Comparison of ENCODE assay signal across 1 cellular context in the genomic region with DNA sequence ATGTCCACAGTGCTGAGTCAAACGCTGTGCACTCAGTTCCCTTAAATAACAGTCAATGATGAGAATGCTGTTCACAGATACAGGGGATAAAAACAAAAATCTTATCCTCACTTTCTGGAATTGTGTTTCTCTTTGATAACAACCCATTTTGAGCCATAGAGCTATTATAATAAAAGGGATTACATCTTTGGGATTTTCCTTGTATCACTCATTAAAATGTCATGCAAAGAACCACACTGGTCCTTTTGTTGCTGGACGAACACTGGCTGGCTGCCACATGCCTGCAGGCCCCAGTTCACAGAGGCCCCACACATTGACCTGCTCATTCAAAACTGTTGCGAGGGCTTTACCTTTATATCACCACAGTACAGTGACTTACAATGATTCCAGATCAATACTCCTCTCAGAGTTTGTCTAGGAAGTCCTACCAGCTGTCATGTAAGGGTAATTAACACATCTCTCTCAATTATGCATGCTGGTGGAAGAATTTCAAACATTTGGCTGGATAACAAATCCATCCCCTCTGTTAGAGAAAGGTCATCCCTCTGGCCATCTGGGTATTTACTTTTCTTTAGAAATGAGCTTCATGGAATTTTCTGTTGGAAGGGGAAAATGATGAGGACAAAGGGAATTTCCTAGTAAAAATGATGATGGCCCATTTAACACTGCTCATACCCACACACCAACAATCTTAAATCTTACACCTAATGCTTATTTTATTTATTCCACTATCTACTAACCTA.
TF ChIP-seq lines count a peak whose summit lies in the region.

No MANE protein-coding gene starts in this region.

TF ChIP-seq in HepG2, 621 proteins besides CTCF, POLR2A, EP300 and RAD21 (continued from another document and continues in another):
- TF ChIP-seq ZNF691 (CRISPR knock-in tag; IDR thresholded peaks at IDR 0.05; ENCODE audit: borderline replicate concordance, low read depth): no peak
- no peak for TF ChIP-seq PREB (CRISPR knock-in tag; IDR thresholded peaks at IDR 0.05)
- TF ChIP-seq ZNF766 (CRISPR knock-in tag; IDR thresholded peaks at IDR 0.05; ENCODE audit: borderline replicate concordance): no peak
- TF ChIP-seq, protein P1, sequence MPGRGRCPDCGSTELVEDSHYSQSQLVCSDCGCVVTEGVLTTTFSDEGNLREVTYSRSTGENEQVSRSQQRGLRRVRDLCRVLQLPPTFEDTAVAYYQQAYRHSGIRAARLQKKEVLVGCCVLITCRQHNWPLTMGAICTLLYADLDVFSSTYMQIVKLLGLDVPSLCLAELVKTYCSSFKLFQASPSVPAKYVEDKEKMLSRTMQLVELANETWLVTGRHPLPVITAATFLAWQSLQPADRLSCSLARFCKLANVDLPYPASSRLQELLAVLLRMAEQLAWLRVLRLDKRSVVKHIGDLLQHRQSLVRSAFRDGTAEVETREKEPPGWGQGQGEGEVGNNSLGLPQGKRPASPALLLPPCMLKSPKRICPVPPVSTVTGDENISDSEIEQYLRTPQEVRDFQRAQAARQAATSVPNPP (CRISPR knock-in tag; IDR thresholded peaks at IDR 0.05): no peak
- no peak for TF ChIP-seq KLF16 (CRISPR knock-in tag; IDR thresholded peaks at IDR 0.05)
- TF ChIP-seq ZNF644 (CRISPR knock-in tag; IDR thresholded peaks at IDR 0.05; ENCODE audit: low read depth): no peak
- peak; percentile 68; the same call in 1 of the 2 replicates for TF ChIP-seq SOX5 (CRISPR knock-in tag; IDR thresholded peaks at IDR 0.05; ENCODE audit: borderline replicate concordance)
- no peak for TF ChIP-seq MLXIP (CRISPR knock-in tag; IDR thresholded peaks at IDR 0.05; ENCODE audit: borderline replicate concordance)
- TF ChIP-seq, protein P2, sequence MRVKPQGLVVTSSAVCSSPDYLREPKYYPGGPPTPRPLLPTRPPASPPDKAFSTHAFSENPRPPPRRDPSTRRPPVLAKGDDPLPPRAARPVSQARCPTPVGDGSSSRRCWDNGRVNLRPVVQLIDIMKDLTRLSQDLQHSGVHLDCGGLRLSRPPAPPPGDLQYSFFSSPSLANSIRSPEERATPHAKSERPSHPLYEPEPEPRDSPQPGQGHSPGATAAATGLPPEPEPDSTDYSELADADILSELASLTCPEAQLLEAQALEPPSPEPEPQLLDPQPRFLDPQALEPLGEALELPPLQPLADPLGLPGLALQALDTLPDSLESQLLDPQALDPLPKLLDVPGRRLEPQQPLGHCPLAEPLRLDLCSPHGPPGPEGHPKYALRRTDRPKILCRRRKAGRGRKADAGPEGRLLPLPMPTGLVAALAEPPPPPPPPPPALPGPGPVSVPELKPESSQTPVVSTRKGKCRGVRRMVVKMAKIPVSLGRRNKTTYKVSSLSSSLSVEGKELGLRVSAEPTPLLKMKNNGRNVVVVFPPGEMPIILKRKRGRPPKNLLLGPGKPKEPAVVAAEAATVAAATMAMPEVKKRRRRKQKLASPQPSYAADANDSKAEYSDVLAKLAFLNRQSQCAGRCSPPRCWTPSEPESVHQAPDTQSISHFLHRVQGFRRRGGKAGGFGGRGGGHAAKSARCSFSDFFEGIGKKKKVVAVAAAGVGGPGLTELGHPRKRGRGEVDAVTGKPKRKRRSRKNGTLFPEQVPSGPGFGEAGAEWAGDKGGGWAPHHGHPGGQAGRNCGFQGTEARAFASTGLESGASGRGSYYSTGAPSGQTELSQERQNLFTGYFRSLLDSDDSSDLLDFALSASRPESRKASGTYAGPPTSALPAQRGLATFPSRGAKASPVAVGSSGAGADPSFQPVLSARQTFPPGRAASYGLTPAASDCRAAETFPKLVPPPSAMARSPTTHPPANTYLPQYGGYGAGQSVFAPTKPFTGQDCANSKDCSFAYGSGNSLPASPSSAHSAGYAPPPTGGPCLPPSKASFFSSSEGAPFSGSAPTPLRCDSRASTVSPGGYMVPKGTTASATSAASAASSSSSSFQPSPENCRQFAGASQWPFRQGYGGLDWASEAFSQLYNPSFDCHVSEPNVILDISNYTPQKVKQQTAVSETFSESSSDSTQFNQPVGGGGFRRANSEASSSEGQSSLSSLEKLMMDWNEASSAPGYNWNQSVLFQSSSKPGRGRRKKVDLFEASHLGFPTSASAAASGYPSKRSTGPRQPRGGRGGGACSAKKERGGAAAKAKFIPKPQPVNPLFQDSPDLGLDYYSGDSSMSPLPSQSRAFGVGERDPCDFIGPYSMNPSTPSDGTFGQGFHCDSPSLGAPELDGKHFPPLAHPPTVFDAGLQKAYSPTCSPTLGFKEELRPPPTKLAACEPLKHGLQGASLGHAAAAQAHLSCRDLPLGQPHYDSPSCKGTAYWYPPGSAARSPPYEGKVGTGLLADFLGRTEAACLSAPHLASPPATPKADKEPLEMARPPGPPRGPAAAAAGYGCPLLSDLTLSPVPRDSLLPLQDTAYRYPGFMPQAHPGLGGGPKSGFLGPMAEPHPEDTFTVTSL (CRISPR knock-in tag; IDR thresholded peaks at IDR 0.05; ENCODE audit: borderline replicate concordance): peak; percentile 71; the same call in 1 of the 2 replicates
- no peak for TF ChIP-seq IKZF1 (IDR thresholded peaks at IDR 0.05)
- no peak for TF ChIP-seq ZNF224 (CRISPR knock-in tag; IDR thresholded peaks at IDR 0.05)
- TF ChIP-seq FOXA3 (CRISPR knock-in tag; IDR thresholded peaks at IDR 0.05): peak; percentile 78
- no peak for TF ChIP-seq HNRNPUL1 (IDR thresholded peaks at IDR 0.05; ENCODE audit: low read depth, low read length)
- no peak for TF ChIP-seq ZNF773 (CRISPR knock-in tag; IDR thresholded peaks at IDR 0.05; ENCODE audit: borderline replicate concordance)
- TF ChIP-seq, protein P3, sequence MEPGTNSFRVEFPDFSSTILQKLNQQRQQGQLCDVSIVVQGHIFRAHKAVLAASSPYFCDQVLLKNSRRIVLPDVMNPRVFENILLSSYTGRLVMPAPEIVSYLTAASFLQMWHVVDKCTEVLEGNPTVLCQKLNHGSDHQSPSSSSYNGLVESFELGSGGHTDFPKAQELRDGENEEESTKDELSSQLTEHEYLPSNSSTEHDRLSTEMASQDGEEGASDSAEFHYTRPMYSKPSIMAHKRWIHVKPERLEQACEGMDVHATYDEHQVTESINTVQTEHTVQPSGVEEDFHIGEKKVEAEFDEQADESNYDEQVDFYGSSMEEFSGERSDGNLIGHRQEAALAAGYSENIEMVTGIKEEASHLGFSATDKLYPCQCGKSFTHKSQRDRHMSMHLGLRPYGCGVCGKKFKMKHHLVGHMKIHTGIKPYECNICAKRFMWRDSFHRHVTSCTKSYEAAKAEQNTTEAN (CRISPR knock-in tag; conservative IDR thresholded peaks at IDR 0.05): no peak
- TF ChIP-seq FOXP1 (IDR thresholded peaks at IDR 0.05): no peak; the same call in 1 of the 2 replicates
- TF ChIP-seq FOXP1 (CRISPR knock-in tag; IDR thresholded peaks at IDR 0.05): peak; percentile 38; the same call in 1 of the 2 replicates
- TF ChIP-seq RORA (CRISPR knock-in tag; IDR thresholded peaks at IDR 0.05): 0 out of 2 replicates have a peak, but pooled peaks have one; percentile 61
- TF ChIP-seq HDAC6 (IDR thresholded peaks at IDR 0.05; ENCODE audit: low read depth, low read length): no peak
- no peak for TF ChIP-seq ZNF501 (CRISPR knock-in tag; IDR thresholded peaks at IDR 0.05)
- no peak for TF ChIP-seq ETV5 (CRISPR knock-in tag; IDR thresholded peaks at IDR 0.05; ENCODE audit: borderline replicate concordance)
- TF ChIP-seq ZNF432 (CRISPR knock-in tag; IDR thresholded peaks at IDR 0.05; ENCODE audit: borderline replicate concordance): no peak
- TF ChIP-seq RFX3 (CRISPR knock-in tag; IDR thresholded peaks at IDR 0.05): no peak
- TF ChIP-seq ZNF382 (CRISPR knock-in tag; IDR thresholded peaks at IDR 0.05; ENCODE audit: borderline replicate concordance): no peak
- no peak for TF ChIP-seq NCOA5 (CRISPR knock-in tag; IDR thresholded peaks at IDR 0.05)
- TF ChIP-seq, protein P4, sequence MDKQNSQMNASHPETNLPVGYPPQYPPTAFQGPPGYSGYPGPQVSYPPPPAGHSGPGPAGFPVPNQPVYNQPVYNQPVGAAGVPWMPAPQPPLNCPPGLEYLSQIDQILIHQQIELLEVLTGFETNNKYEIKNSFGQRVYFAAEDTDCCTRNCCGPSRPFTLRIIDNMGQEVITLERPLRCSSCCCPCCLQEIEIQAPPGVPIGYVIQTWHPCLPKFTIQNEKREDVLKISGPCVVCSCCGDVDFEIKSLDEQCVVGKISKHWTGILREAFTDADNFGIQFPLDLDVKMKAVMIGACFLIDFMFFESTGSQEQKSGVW (CRISPR knock-in tag; IDR thresholded peaks at IDR 0.05; ENCODE audit: borderline replicate concordance): no peak
- no peak for TF ChIP-seq REPIN1 (CRISPR knock-in tag; IDR thresholded peaks at IDR 0.05; ENCODE audit: borderline replicate concordance, low read depth)
- no peak for TF ChIP-seq ZNF3 (CRISPR knock-in tag; IDR thresholded peaks at IDR 0.05)
- no peak for TF ChIP-seq ZUFSP (CRISPR knock-in tag; IDR thresholded peaks at IDR 0.05; ENCODE audit: borderline replicate concordance)
- no peak for TF ChIP-seq ZNF180 (CRISPR knock-in tag; IDR thresholded peaks at IDR 0.05; ENCODE audit: borderline replicate concordance, low read depth)
- no peak for TF ChIP-seq KLF9 (CRISPR knock-in tag; IDR thresholded peaks at IDR 0.05; ENCODE audit: low read depth)
- TF ChIP-seq, protein P5, sequence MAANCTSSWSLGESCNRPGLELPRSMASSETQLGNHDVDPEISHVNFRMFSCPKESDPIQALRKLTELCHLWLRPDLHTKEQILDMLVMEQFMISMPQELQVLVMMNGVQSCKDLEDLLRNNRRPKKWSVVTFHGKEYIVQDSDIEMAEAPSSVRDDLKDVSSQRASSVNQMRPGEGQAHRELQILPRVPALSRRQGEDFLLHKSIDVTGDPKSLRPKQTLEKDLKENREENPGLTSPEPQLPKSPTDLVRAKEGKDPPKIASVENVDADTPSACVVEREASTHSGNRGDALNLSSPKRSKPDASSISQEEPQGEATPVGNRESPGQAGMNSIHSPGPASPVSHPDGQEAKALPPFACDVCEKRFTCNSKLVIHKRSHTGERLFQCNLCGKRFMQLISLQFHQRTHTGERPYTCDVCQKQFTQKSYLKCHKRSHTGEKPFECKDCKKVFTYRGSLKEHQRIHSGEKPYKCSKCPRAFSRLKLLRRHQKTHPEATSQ (CRISPR knock-in tag; IDR thresholded peaks at IDR 0.05; ENCODE audit: borderline replicate concordance): no peak
